In genomic region chr16:15649727-15650018, GRCh38 we compare ENCODE assay signal across 8 cellular contexts. TPM values are rescaled to one million over a fixed set of nuclear protein-coding genes. Genes with fewer than 3 reads are reported as not detected.
DNase-seq lines count a peak whose midpoint lies in the region; ATAC-seq, FAIRE-seq and TF ChIP-seq lines count a peak whose summit lies in the region.

No MANE protein-coding gene starts in this region.

- H3K4me1 ChIP-seq in left ventricle myocardium inferior (peaks cover 53% of the 10 kb centered on the region), K562 (replicated peaks in 1 of 2; ENCODE audit: control insufficient read depth in 2 of 2, insufficient read depth in 2 of 2, low read length in 2 of 2) (peaks cover 9 to 19% of the 10 kb centered on the region in 2 experiments; a peak in 3 of 5 replicates), mesenchymal stem cell (ENCODE audit: control insufficient read depth, insufficient read depth, low read depth, low read length) (peaks cover 3% of the 10 kb centered on the region), urinary bladder (ENCODE audit: insufficient read depth) (no peaks in the 10 kb centered on the region)

- DNase-seq in left ventricle myocardium inferior, result no peak
- no peak for DNase-seq in cardiac septum (ENCODE audit: low spot score)
- DNase-seq in K562 (ENCODE audit: extremely low read depth in 1 of 4, low spot score in 3 of 4), result no peak
- no peak for DNase-seq in mesenchymal stem cell
- no peak for DNase-seq in SW480 (ENCODE audit: low spot score)
- no peak for DNase-seq in RKO (ENCODE audit: low spot score)
- DNase-seq in stimulated activated naive CD4-positive, alpha-beta T cell treated with Interleukin-2 at 50 U/mL for 16 hours (lab: John Stamatoyannopoulos, UW), result no peak

- H3K4me3 ChIP-seq in left ventricle myocardium inferior, result peak overlapping the region; percentile 80
- H3K4me3 ChIP-seq in K562, result peak overlapping the region; percentile 85
- peak overlapping the region; percentile 49 to 77 for H3K4me3 ChIP-seq in mesenchymal stem cell (ENCODE audit: insufficient read depth in 1 of 2, low read depth in 1 of 2, low read length in 2 of 2)
- peak overlapping the region; percentile 81 for H3K4me3 ChIP-seq in urinary bladder (ENCODE audit: low read depth, low read length)

- in situ Hi-C loops in K562 (cut with MboI), result no loop called here

- no peak for TF ChIP-seq EP300 in K562 (IDR thresholded peaks at IDR 0.05; ENCODE audit: low read length)

- no peak overlapping the region for H4K8ac ChIP-seq in mesenchymal stem cell (ENCODE audit: low read length)

- H3K4ac ChIP-seq in mesenchymal stem cell (ENCODE audit: low read depth in 1 of 2, low read length in 2 of 2), result no peak overlapping the region

- no peaks in the 10 kb centered on the region for H3K9me1 ChIP-seq in K562 (ENCODE audit: control insufficient read depth, insufficient read depth, low read length)

- H3K36me3 ChIP-seq in left ventricle myocardium inferior (peaks cover 11% of the 10 kb centered on the region), K562 (ENCODE audit: control insufficient read depth, insufficient read depth, low read length) (peaks cover 15% of the 10 kb centered on the region; the same call in 2 of the 3 replicates), mesenchymal stem cell (ENCODE audit: control insufficient read depth in 1 of 2, insufficient read depth in 2 of 2, low read depth in 1 of 2, low read length in 2 of 2) (peaks cover 0 to 6% of the 10 kb centered on the region in 2 experiments), urinary bladder (ENCODE audit: insufficient read depth) (no peaks in the 10 kb centered on the region)

- no peaks in the 10 kb centered on the region for H3K9me3 ChIP-seq in left ventricle myocardium inferior (replicated peaks)
- no peaks in the 10 kb centered on the region for H3K9me3 ChIP-seq in K562 (replicated peaks; ENCODE audit: control insufficient read depth, insufficient read depth, low read depth, low read length)
- no peaks in the 10 kb centered on the region for H3K9me3 ChIP-seq in mesenchymal stem cell (ENCODE audit: control insufficient read depth, low read length)

- H4K20me1 ChIP-seq in K562 (replicated peaks; ENCODE audit: control insufficient read depth, insufficient read depth, low read length), result 0 out of 2 replicates have a peak, but pooled peaks cover 3% of the 10 kb centered on the region

- H3K79me2 ChIP-seq in K562 (ENCODE audit: control insufficient read depth, insufficient read depth, low read length), result peaks cover 45% of the 10 kb centered on the region

- intact Hi-C loops in left ventricle myocardium inferior (cut with micrococcal nuclease) (loop anchor here (10.0 kb wide), 1 partner anchor 55 kb away; no protein-coding TSS in a partner anchor), cardiac septum (cut with DNase I) (loop anchor here (5.0 kb wide), 1 partner anchor 53 kb away; no protein-coding TSS in a partner anchor), K562 (cut with micrococcal nuclease) (loop anchor here (10.0 kb wide), 2 partner anchors 75 to 225 kb away; no protein-coding TSS in a partner anchor)

- no peak overlapping the region for H4K91ac ChIP-seq in mesenchymal stem cell (ENCODE audit: low read length)

- TF ChIP-seq POLR2A in K562 (conservative IDR thresholded peaks at IDR 0.05), result no peak; the same call in none of the 2 replicates

- peaks cover 4% of the 10 kb centered on the region for H3K79me1 ChIP-seq in mesenchymal stem cell (replicated peaks; ENCODE audit: low read length, poor library complexity, severe bottlenecking)

- H3K4me2 ChIP-seq in K562 (ENCODE audit: insufficient read depth, low read length) (peak overlapping the region; percentile 87), mesenchymal stem cell (ENCODE audit: low read length, poor library complexity, severe bottlenecking) (peak overlapping the region; percentile 92)

- no peak for TF ChIP-seq RAD21 in K562 (CRISPR knock-in tag; conservative IDR thresholded peaks at IDR 0.05 in 1 of 2, IDR thresholded peaks at IDR 0.05 in 1 of 2)

- no peak for ATAC-seq in K562

- TSS peak; percentile 72 for BruUV-seq in K562 (replicated peaks; lab: Mats Ljungman, UMichigan)

- TF ChIP-seq CTCF in left ventricle myocardium inferior (IDR thresholded peaks at IDR 0.05; ENCODE audit: borderline replicate concordance), result no peak
- TF ChIP-seq CTCF in K562 (IDR thresholded peaks at IDR 0.05 in 2 of 3, conservative IDR thresholded peaks at IDR 0.05 in 1 of 3; ENCODE audit: insufficient read depth in 2 of 3, low read depth in 1 of 3, low read length in 3 of 3), result no peak

- no peak overlapping the region for H2BK5ac ChIP-seq in mesenchymal stem cell (ENCODE audit: low read depth, low read length, poor library complexity, severe bottlenecking)

- H3K27ac ChIP-seq in left ventricle myocardium inferior (replicated peaks), result peak overlapping the region; percentile 95
- peak overlapping the region; percentile 58 for H3K27ac ChIP-seq in K562 (ENCODE audit: extremely low read depth, low read depth, low read length)
- H3K27ac ChIP-seq in mesenchymal stem cell (ENCODE audit: low read length, poor library complexity, severe bottlenecking), result no peak overlapping the region
- H3K27ac ChIP-seq in urinary bladder (ENCODE audit: low read depth), result no peak overlapping the region

- FAIRE-seq in K562 (lab: Jason Lieb, UNC), result no peak

- H2AFZ ChIP-seq in K562 (ENCODE audit: low read depth, low read length), result peak overlapping the region; percentile 92
- H2AFZ ChIP-seq in mesenchymal stem cell (ENCODE audit: low read depth, low read length), result peak overlapping the region; percentile 74

- H3K14ac ChIP-seq in mesenchymal stem cell (ENCODE audit: low read length in 2 of 2), result no peak overlapping the region

- no peak overlapping the region for H2BK120ac ChIP-seq in mesenchymal stem cell (ENCODE audit: low read depth, low read length)

- H3K27me3 ChIP-seq in left ventricle myocardium inferior (ENCODE audit: low read depth) (no peaks in the 10 kb centered on the region), K562 (ENCODE audit: control insufficient read depth in 2 of 2, insufficient read depth in 2 of 2, low read length in 2 of 2) (no peaks in the 10 kb centered on the region), mesenchymal stem cell (ENCODE audit: control insufficient read depth in 1 of 2, insufficient read depth in 1 of 2, low read length in 2 of 2) (no peaks in the 10 kb centered on the region)

- H2BK12ac ChIP-seq in mesenchymal stem cell (ENCODE audit: low read length in 2 of 2), result no peak overlapping the region

- CTCF ChIA-PET in K562 (lab: Yijun Ruan, JAX; ENCODE audit: low intra/inter-chr PET ratio), result no interaction called here

- H2AK5ac ChIP-seq in mesenchymal stem cell (ENCODE audit: low read length, severe bottlenecking), result no peak overlapping the region

- no peak overlapping the region for H3K23ac ChIP-seq in mesenchymal stem cell (ENCODE audit: low read length in 2 of 2)

- H3K9ac ChIP-seq in K562 (ENCODE audit: insufficient read depth in 1 of 2, low read depth in 2 of 2, low read length in 2 of 2) (peak overlapping the region; percentile 60 to 90), mesenchymal stem cell (ENCODE audit: low read length) (peak overlapping the region; percentile 62)

- WGBS in K562 (ENCODE audit: insufficient coverage, low coverage, missing lambda C conversion rate), result 0% methylated on average over 8 of the region's 14 CpGs
- 2% methylated on average over 14 of the region's 14 CpGs for WGBS in mesenchymal stem cell
- under 1% methylated on average over 14 of the region's 14 CpGs for WGBS in urinary bladder

- peak overlapping the region in 1 of 2 experiments; percentile 79 for H3K18ac ChIP-seq in mesenchymal stem cell (ENCODE audit: low read depth in 1 of 2, low read length in 2 of 2)

- POLR2A ChIA-PET in K562 (lab: Yijun Ruan, JAX), result interaction anchor here (0.7 to 0.9 kb wide), 2 partner anchors 11 to 42 kb away, joined by 3 read pairs; no protein-coding TSS in a partner anchor

- no peak overlapping the region for H2BK15ac ChIP-seq in mesenchymal stem cell (ENCODE audit: low read depth, poor library complexity, severe bottlenecking)

RNA-seq across cellular contexts. Expression of gene NDE1, which starts 0.4 kb away (rescaled TPM):
- 16.3 TPM for total RNA-seq in left ventricle myocardium inferior
- total RNA-seq in cardiac septum, result 26.8 TPM
- total RNA-seq in K562 (2011; cell fraction: chromatin; rRNA removed; ENCODE audit: low replicate concordance), result 97.1 and 106 TPM in 2 replicates
- 52.9 and 59.7 TPM in 2 replicates for total RNA-seq in K562 (2011; cell fraction: nucleolus; rRNA removed)
- total RNA-seq in K562 (2011; cell fraction: nucleoplasm; rRNA removed), result 67.1 and 73.9 TPM in 2 replicates
- 27.5 and 28.2 TPM in 2 replicates for total RNA-seq in K562 (2014; rRNA removed)
- 34.7 and 43.9 TPM in 2 replicates for total RNA-seq in K562 (2014; rRNA removed; fragmentation: Illumina TruSeq; extraction: Trizol)
- 29.0 and 30.0 TPM in 2 replicates for total RNA-seq in K562 (2015; rRNA removed; fragmentation: Illumina TruSeq; extraction: Trizol)
- 48.2 and 59.9 TPM in 2 replicates for total RNA-seq in K562 (2021)
- 21.7 and 24.8 TPM in 2 replicates for polyA plus RNA-seq in K562 (2011; rRNA removed)
- polyA plus RNA-seq in K562 (2011; cell fraction: cytosol; rRNA removed), result 24.6 and 27.8 TPM in 2 replicates
- 18.8 and 22.8 TPM in 2 replicates for polyA plus RNA-seq in K562 (2011; cell fraction: nucleus; rRNA removed)
- polyA plus RNA-seq in K562 (2012), result 30.4 and 37.2 TPM in 2 replicates
- 39.2 and 40.4 TPM in 2 replicates for polyA plus RNA-seq in K562 (2014; fragmentation: Illumina TruSeq; extraction: Trizol)
- polyA plus RNA-seq in K562 (2014; fragmentation: Nextera tagmentation; extraction: Ambion mirVana), result 1 to 10 TPM; 3.1 to 3.6 TPM
- 31.0 and 32.2 TPM in 2 replicates for polyA plus RNA-seq in K562 (2014; rRNA removed)
- polyA minus RNA-seq in K562 (2011; rRNA and poly(A)+ RNA removed), result 31.2 and 32.1 TPM in 2 replicates
- polyA minus RNA-seq in K562 (2011; cell fraction: cytosol; rRNA and poly(A)+ RNA removed), result 27.2 and 29.6 TPM in 2 replicates
- polyA minus RNA-seq in K562 (2011; cell fraction: nucleus; rRNA and poly(A)+ RNA removed), result 15.2 and 21.0 TPM in 2 replicates
- polyA plus RNA-seq in mesenchymal stem cell (2013, experiment 1 of 2), result 23.1 TPM
- polyA plus RNA-seq in mesenchymal stem cell (2013, experiment 2 of 2), result 22.8 TPM
- 39.1 TPM for total RNA-seq in urinary bladder
- polyA plus RNA-seq in urinary bladder, result 38.0 TPM

RNA-seq across cellular contexts. Expression of gene MARF1, which starts 6.7 kb away (rescaled TPM):
- 46.0 TPM for total RNA-seq in left ventricle myocardium inferior
- total RNA-seq in cardiac septum, result 39.7 TPM
- 123 and 208 TPM in 2 replicates for total RNA-seq in K562 (2011; cell fraction: chromatin; rRNA removed; ENCODE audit: low replicate concordance)
- total RNA-seq in K562 (2011; cell fraction: nucleolus; rRNA removed), result 39.4 and 39.6 TPM in 2 replicates
- 73.5 and 85.4 TPM in 2 replicates for total RNA-seq in K562 (2011; cell fraction: nucleoplasm; rRNA removed)
- 8.8 and 11.7 TPM in 2 replicates for total RNA-seq in K562 (2014; rRNA removed)
- 8.6 and 12.4 TPM in 2 replicates for total RNA-seq in K562 (2014; rRNA removed; fragmentation: Illumina TruSeq; extraction: Trizol)
- total RNA-seq in K562 (2015; rRNA removed; fragmentation: Illumina TruSeq; extraction: Trizol), result 8.8 and 9.1 TPM in 2 replicates
- 29.9 and 33.2 TPM in 2 replicates for total RNA-seq in K562 (2021)
- 14.9 and 15.8 TPM in 2 replicates for polyA plus RNA-seq in K562 (2011; rRNA removed)
- polyA plus RNA-seq in K562 (2011; cell fraction: cytosol; rRNA removed), result 6.0 and 8.9 TPM in 2 replicates
- polyA plus RNA-seq in K562 (2011; cell fraction: nucleus; rRNA removed), result 55.8 and 66.2 TPM in 2 replicates
- 15.9 and 23.1 TPM in 2 replicates for polyA plus RNA-seq in K562 (2012)
- 20.0 and 20.4 TPM in 2 replicates for polyA plus RNA-seq in K562 (2014; fragmentation: Illumina TruSeq; extraction: Trizol)
- polyA plus RNA-seq in K562 (2014; fragmentation: Nextera tagmentation; extraction: Ambion mirVana), result 1 to 10 TPM; 4.7 to 5.3 TPM
- 10.5 and 13.5 TPM in 2 replicates for polyA plus RNA-seq in K562 (2014; rRNA removed)
- 27.3 and 31.8 TPM in 2 replicates for polyA minus RNA-seq in K562 (2011; rRNA and poly(A)+ RNA removed)
- polyA minus RNA-seq in K562 (2011; cell fraction: cytosol; rRNA and poly(A)+ RNA removed), result 12.8 and 15.4 TPM in 2 replicates
- 24.4 and 39.8 TPM in 2 replicates for polyA minus RNA-seq in K562 (2011; cell fraction: nucleus; rRNA and poly(A)+ RNA removed)
- polyA plus RNA-seq in mesenchymal stem cell (2013, experiment 1 of 2), result 20.0 TPM
- polyA plus RNA-seq in mesenchymal stem cell (2013, experiment 2 of 2), result 16.7 TPM
- total RNA-seq in urinary bladder, result 45.0 TPM
- polyA plus RNA-seq in urinary bladder, result 30.6 TPM

Comparison
In these comparisons a context has a peak if more than half of its experiments do, and no peak if none do; other contexts are left out.
1. H3K27ac ChIP-seq: peak in left ventricle myocardium inferior (single experiment) and K562 (single experiment); none in mesenchymal stem cell (single experiment) and urinary bladder (single experiment).
2. Peak in every context shown above with its lines, with median percentiles within 50 percentile points of each other: H3K4me3 ChIP-seq.